In the genomic region with DNA sequence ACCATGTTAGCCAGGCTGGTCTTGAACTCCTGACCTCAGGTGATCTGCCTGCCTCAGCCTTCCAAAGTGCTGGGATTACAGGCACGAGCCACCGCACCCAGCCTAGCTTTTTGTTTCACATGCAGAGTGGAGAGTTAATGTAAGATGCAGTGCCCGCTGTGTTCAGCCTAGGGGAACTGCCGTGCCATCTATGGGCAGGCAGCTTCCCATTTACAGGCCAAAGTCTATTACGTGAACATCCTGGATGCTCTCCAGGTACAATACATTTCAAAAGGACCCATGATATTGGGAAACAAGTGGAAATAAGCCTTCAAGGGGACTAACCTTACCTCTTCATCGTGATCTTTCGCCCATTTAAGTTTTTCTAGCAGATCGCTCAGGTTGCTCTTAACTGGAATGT, we compare ENCODE assay signal across 8 cellular contexts.
"Had no signal": no experiment of that assay in that cellular context is flagged by ENCODE, and none has a peak within 500 bp of the region (broad histone marks: within the 10 kb centered on the region; RNA-seq: fewer than 3 reads in every experiment).

No MANE protein-coding gene starts in this region.

- H3K4me3 ChIP-seq: GM12878 had no signal

- ATAC-seq: GM12878 had no signal

- DNase-seq: GDM1, GF-D8 had no signal

- FAIRE-seq: G401.6, GM12878, GM12891, GM12892, GM18507, GM19239 had no signal
